In the genomic region with DNA sequence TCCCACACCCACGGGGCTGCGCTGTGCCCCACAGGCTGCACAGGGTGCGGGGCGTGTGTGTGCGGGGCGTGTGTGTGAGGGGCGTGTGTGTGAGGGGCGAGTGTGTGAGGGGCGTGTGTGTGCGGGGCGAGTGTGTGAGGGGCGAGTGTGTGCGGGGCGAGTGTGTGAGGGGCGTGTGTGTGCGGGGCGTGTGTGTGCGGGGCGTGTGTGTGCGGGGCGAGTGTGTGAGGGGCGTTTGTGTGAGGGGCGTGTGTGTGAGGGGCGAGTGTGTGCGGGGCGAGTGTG, we compare ENCODE assay signal across 22 cellular contexts.
"Had no signal": no experiment of that assay in that cellular context is flagged by ENCODE, and none has a peak within 500 bp of the region (broad histone marks: within the 10 kb centered on the region; RNA-seq: fewer than 3 reads in every experiment).

No MANE protein-coding gene starts in this region.

- H3K27me3 ChIP-seq: pancreas had no signal

- H3K4me1 ChIP-seq: lower lobe of right lung, pancreas, uterus had no signal

- H3K9me3 ChIP-seq: left ventricle myocardium inferior, lower lobe of right lung, pancreas, prostate gland, sigmoid colon, tibial nerve, uterus had no signal

- H3K4me1 Mint-ChIP-seq: immature natural killer cell; naive thymus-derived CD8-positive, alpha-beta T cell; nephron; stimulated activated memory B cell treated with anti-CD40 and anti-IgM and Interleukin-4, amounts not matched to agents 10 μg/mL and 1 μg/mL and 100 μg/mL, for 72 hours; stimulated activated naive CD8-positive, alpha-beta T cell treated with anti-CD3 and anti-CD28 coated beads, Interleukin-15, amount 100 ng/mL, for 72 hours had no signal

- H3K4me3 Mint-ChIP-seq: immature natural killer cell; naive thymus-derived CD8-positive, alpha-beta T cell; nephron; stimulated activated memory B cell treated with anti-CD40 and anti-IgM and Interleukin-4, amounts not matched to agents 10 μg/mL and 1 μg/mL and 100 μg/mL, for 72 hours; stimulated activated naive CD8-positive, alpha-beta T cell treated with anti-CD3 and anti-CD28 coated beads, Interleukin-15, amount 100 ng/mL, for 72 hours; type B pancreatic cell had no signal

- ATAC-seq: lower lobe of right lung; naive thymus-derived CD8-positive, alpha-beta T cell; pancreas; right cardiac atrium had no signal

- H3K36me3 Mint-ChIP-seq: immature natural killer cell; naive thymus-derived CD8-positive, alpha-beta T cell; stimulated activated memory B cell treated with anti-CD40 and anti-IgM and Interleukin-4, amounts not matched to agents 10 μg/mL and 1 μg/mL and 100 μg/mL, for 72 hours; type B pancreatic cell had no signal

- H3K27me3 Mint-ChIP-seq: type B pancreatic cell had no signal

- H3K4me3 ChIP-seq: left ventricle myocardium inferior, lower lobe of right lung, pancreas, prostate gland, sigmoid colon, tibial nerve, uterus had no signal

- H3K9me3 Mint-ChIP-seq: immature natural killer cell; naive thymus-derived CD8-positive, alpha-beta T cell; nephron; stimulated activated naive CD8-positive, alpha-beta T cell treated with anti-CD3 and anti-CD28 coated beads, Interleukin-15, amount 100 ng/mL, for 72 hours; type B pancreatic cell had no signal

- H3K27ac ChIP-seq: left ventricle myocardium inferior, lower lobe of right lung, pancreas, prostate gland, sigmoid colon, tibial nerve, uterus had no signal

- H3K36me3 ChIP-seq: left ventricle myocardium inferior, lower lobe of right lung, pancreas, prostate gland, sigmoid colon, tibial nerve, uterus had no signal

- H3K27ac Mint-ChIP-seq: immature natural killer cell; nephron; stimulated activated memory B cell treated with anti-CD40 and anti-IgM and Interleukin-4, amounts not matched to agents 10 μg/mL and 1 μg/mL and 100 μg/mL, for 72 hours; type B pancreatic cell had no signal

- DNase-seq: immature natural killer cell; mammary epithelial cell; mesenchymal stem cell; sigmoid colon; small intestine; stimulated activated CD4-positive, alpha-beta T cell treated with anti-CD3 and anti-CD28 coated beads, Interleukin-1b, Interleukin-23, amount 100 ng/mL, for 48 hours; stimulated activated CD4-positive, alpha-beta T cell treated with anti-CD3 and anti-CD28 coated beads, Interleukin-2, amount 100 ng/mL, for 48 hours; stimulated activated CD4-positive, alpha-beta T cell treated with anti-CD3 and anti-CD28 coated beads, Interleukin-4, amount 100 ng/mL, for 4 hours; stimulated activated CD8-positive, alpha-beta memory T cell treated with anti-CD3 and anti-CD28 coated beads, Interleukin-4, amount 100 ng/mL, for 48 hours; stimulated activated naive CD4-positive, alpha-beta T cell treated with Interleukin-2 at 50 U/mL for 16 hours; stimulated activated naive CD8-positive, alpha-beta T cell treated with anti-CD3 and anti-CD28 coated beads, Interleukin-15, amount 100 ng/mL, for 72 hours; uterus had no signal
